In the genomic region with DNA sequence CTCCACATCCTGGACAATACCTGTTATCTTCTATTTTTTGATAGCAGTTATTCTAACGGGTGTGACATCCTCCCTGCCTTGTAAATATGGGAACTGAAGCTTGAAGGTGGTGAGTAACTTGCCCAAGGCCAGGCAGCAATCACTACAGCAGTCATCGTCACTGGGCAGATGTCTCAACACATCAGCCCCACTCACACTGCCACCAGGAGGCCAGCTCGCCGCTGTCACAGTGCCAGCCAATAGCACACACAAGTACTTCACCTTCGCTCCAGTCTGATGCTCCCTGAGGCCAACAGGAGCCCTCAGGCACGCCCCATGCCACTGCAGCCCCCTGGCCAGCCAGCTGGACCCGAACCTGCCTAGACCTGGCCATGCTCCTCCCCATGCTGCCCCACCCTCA, we compare ENCODE assay signal across 1 cellular context.
A peak's percentile ranks its signal among the peaks of the same experiment; 100 is the strongest.
TF ChIP-seq lines count a peak whose summit lies in the region.

No MANE protein-coding gene starts in this region.

TF ChIP-seq in HEK293, 187 proteins besides CTCF, POLR2A, EP300 and RAD21:
- no peak for TF ChIP-seq WT1 (tag by site-specific recombination; IDR thresholded peaks at IDR 0.05)
- no peak for TF ChIP-seq GLI2 (tag by site-specific recombination; IDR thresholded peaks at IDR 0.05; ENCODE audit: borderline replicate concordance, low read depth)
- no peak for TF ChIP-seq ZNF561 (tag by site-specific recombination; IDR thresholded peaks at IDR 0.05; ENCODE audit: borderline replicate concordance)
- TF ChIP-seq ZIC2 (tag by site-specific recombination; IDR thresholded peaks at IDR 0.05) = 0 out of 2 replicates have a peak, but pooled peaks have one; percentile 6
